Comparison of ENCODE assay signal across 10 cellular contexts in genomic region chr21:41171210-41171609, GRCh38. TPM values are rescaled to one million over a fixed set of nuclear protein-coding genes. Genes with fewer than 3 reads are reported as not detected.
DNase-seq lines count a peak whose midpoint lies in the region; TF ChIP-seq lines count a peak whose summit lies in the region.
"Had no signal": no experiment of that assay in that cellular context is flagged by ENCODE, and none has a peak within 500 bp of the region (broad histone marks: within the 10 kb centered on the region; RNA-seq: fewer than 3 reads in every experiment).

No MANE protein-coding gene starts in this region.

- no peaks in the 10 kb centered on the region for H3K36me3 Mint-ChIP-seq in HFFc6 (ENCODE audit: low read depth)

- H3K27ac Mint-ChIP-seq in HFFc6: no peak overlapping the region
- H3K27ac Mint-ChIP-seq: memory B cell had no signal

- H3K27me3 Mint-ChIP-seq in HFFc6 (ENCODE audit: insufficient read depth): peaks cover 16% of the 10 kb centered on the region
- H3K27me3 Mint-ChIP-seq: memory B cell had no signal

- no peaks in the 10 kb centered on the region; the same call in 1 of the 2 replicates for H3K9me3 Mint-ChIP-seq in HFFc6
- H3K9me3 Mint-ChIP-seq: memory B cell had no signal

- TF ChIP-seq CTCF in HFFc6 (IDR thresholded peaks at IDR 0.05): no peak

- DNase-seq in DMS153 (lab: John Stamatoyannopoulos, UW) (peak; percentile 69), RPMI7951 (ENCODE audit: low read depth) (peak; percentile 80), foreskin melanocyte (peak; percentile 95), renal cortical epithelial cell (ENCODE audit: low read depth) (peak; percentile 82), HCEC 1CT (no peak), HFFc6 (no peak), inferior parietal cortex (ENCODE audit: extremely low spot score) (no peak)
- DNase-seq in activated CD4-positive, alpha-beta T cell treated with anti-CD3 and anti-CD28 coated beads for 1 hour: no peak
- DNase-seq: NCI-H2227 treated with DMSO at 0.1 percent for 48 hours had no signal

- peaks cover 7% of the 10 kb centered on the region; the same call in 1 of the 2 replicates for H3K4me1 Mint-ChIP-seq in HFFc6 (ENCODE audit: low read depth)

- H3K4me3 Mint-ChIP-seq in HFFc6: no peak overlapping the region
- H3K4me3 Mint-ChIP-seq: memory B cell had no signal

RNA-seq across cellular contexts. Expression of gene BACE2, which starts 3.2 kb away (rescaled TPM):
- 89.8 and 96.8 TPM in 2 replicates for total RNA-seq in RPMI7951 (2014; rRNA removed; shearing (Covaris generic))
- 88.7 and 99.5 TPM in 2 replicates for total RNA-seq in renal cortical epithelial cell
- 10 to 100 TPM in 1 of 6 experiments, 1 to 10 TPM in 5; 2.8 to 13.2 (median 3.8) TPM for total RNA-seq in HFFc6 (2021; fragmentation: NEBNext Ultra II Directional; extraction: Animal tissue kit (Norgen Biotek cat#: 25700))

Comparison
In these comparisons a context has a peak if more than half of its experiments do, and no peak if none do; other contexts are left out.
1. DNase-seq: peak in DMS153 (single experiment), RPMI7951 (single experiment), foreskin melanocyte (single experiment) and renal cortical epithelial cell (single experiment); none in HCEC 1CT (single experiment), HFFc6 (single experiment), activated CD4-positive, alpha-beta T cell treated with anti-CD3 and anti-CD28 coated beads for 1 hour (single experiment) and inferior parietal cortex (single experiment).